ENCODE assay signal across 9 cellular contexts in genomic region chr4:87896020-87896621, GRCh38.
DNase-seq lines count a peak whose midpoint lies in the region; ATAC-seq and TF ChIP-seq lines count a peak whose summit lies in the region.
"Had no signal": no experiment of that assay in that cellular context is flagged by ENCODE, and none has a peak within 500 bp of the region (broad histone marks: within the 10 kb centered on the region; RNA-seq: fewer than 3 reads in every experiment).

No MANE protein-coding gene starts in this region.

- intact Hi-C loops in activated CD4-positive, alpha-beta T cell treated with anti-CD3 and anti-CD28 coated beads for 36 hours (cut with DNase I, micrococcal nuclease) = no loop called here

- no peak overlapping the region for H3K4me3 Mint-ChIP-seq in activated CD4-positive, alpha-beta T cell treated with anti-CD3 and anti-CD28 coated beads for 36 hours

- TF ChIP-seq CTCF in fibroblast of lung (conservative IDR thresholded peaks at IDR 0.05 in 1 of 2, IDR thresholded peaks at IDR 0.05 in 1 of 2; ENCODE audit: low read depth in 1 of 2, low read length in 2 of 2) (no peak), retinal pigment epithelial cell (conservative IDR thresholded peaks at IDR 0.05; ENCODE audit: low read depth, low read length) (no peak)

- H3K27ac ChIP-seq in SJCRH30 (no peak overlapping the region), fibroblast of lung (ENCODE audit: insufficient read depth, low read length) (no peak overlapping the region)
- H3K27ac ChIP-seq: 22Rv1 had no signal

- H4K20me1 ChIP-seq in fibroblast of lung (ENCODE audit: control insufficient read depth, extremely low read depth, insufficient read depth, low read length) = no peaks in the 10 kb centered on the region

- no peak overlapping the region for H2AFZ ChIP-seq in fibroblast of lung (ENCODE audit: low read length)

- H3K9me3 Mint-ChIP-seq in activated CD4-positive, alpha-beta T cell treated with anti-CD3 and anti-CD28 coated beads for 36 hours (ENCODE audit: low read depth) = peaks cover 9% of the 10 kb centered on the region

- H3K9ac ChIP-seq in fibroblast of lung (ENCODE audit: insufficient read depth, low read length) = no peak overlapping the region

- H3K4me2 ChIP-seq in fibroblast of lung (ENCODE audit: extremely low read depth, insufficient read depth, low read length) = no peak overlapping the region

- no peak overlapping the region for H3K4me3 ChIP-seq in SJCRH30
- no peak overlapping the region for H3K4me3 ChIP-seq in fibroblast of lung (replicated peaks in 1 of 4; ENCODE audit: control extremely low read depth in 1 of 4, insufficient read depth in 1 of 4, low read depth in 3 of 4, low read length in 4 of 4)
- peak overlapping the region; percentile 2 for H3K4me3 ChIP-seq in retinal pigment epithelial cell (ENCODE audit: low read length)

- no peaks in the 10 kb centered on the region for H3K36me3 ChIP-seq in SJCRH30
- no peaks in the 10 kb centered on the region for H3K36me3 ChIP-seq in fibroblast of lung (ENCODE audit: control insufficient read depth, insufficient read depth, low read length)

- CTCF ChIA-PET in activated CD4-positive, alpha-beta T cell treated with anti-CD3 and anti-CD28 coated beads for 36 hours (lab: Charles Lee) = no interaction called here

- H3K27ac Mint-ChIP-seq in activated CD4-positive, alpha-beta T cell treated with anti-CD3 and anti-CD28 coated beads for 36 hours = peak overlapping the region; percentile 29

- H3K4me1 ChIP-seq in SJCRH30 (no peaks in the 10 kb centered on the region), fibroblast of lung (ENCODE audit: control insufficient read depth, extremely low read depth, insufficient read depth, low read length) (no peaks in the 10 kb centered on the region)

- no peaks in the 10 kb centered on the region; the same call in 1 of the 2 replicates for H3K27me3 ChIP-seq in SJCRH30
- no peaks in the 10 kb centered on the region for H3K27me3 ChIP-seq in fibroblast of lung (ENCODE audit: control insufficient read depth, insufficient read depth, low read length)

- ATAC-seq in activated CD4-positive, alpha-beta T cell treated with anti-CD3 and anti-CD28 coated beads for 36 hours = peak; percentile 93
- ATAC-seq in HG03469 (IDR thresholded peaks at IDR 0.05; ENCODE audit: unreplicated experiment) (no peak), GM19397 (IDR thresholded peaks at IDR 0.05; ENCODE audit: unreplicated experiment) (no peak)

- peak; percentile 56 for DNase-seq in activated CD4-positive, alpha-beta T cell treated with anti-CD3 and anti-CD28 coated beads for 36 hours
- no peak for DNase-seq in activated CD4-positive, alpha-beta T cell treated with anti-CD3 and anti-CD28 coated beads, Interleukin-2, amount 50 U/mL, for 4 hours
- DNase-seq in SJCRH30 (peak; percentile 12 to 28), fibroblast of lung (ENCODE audit: low read depth in 2 of 2) (peak; percentile 60 to 93), retinal pigment epithelial cell (ENCODE audit: low read depth) (peak; percentile 39), NCI-H774 (lab: John Stamatoyannopoulos, UW) (no peak)

- H3K79me2 ChIP-seq in fibroblast of lung (ENCODE audit: control insufficient read depth, insufficient read depth, low read length) = no peaks in the 10 kb centered on the region

- H3K9me3 ChIP-seq in SJCRH30 (replicated peaks) (no peaks in the 10 kb centered on the region), fibroblast of lung (ENCODE audit: control insufficient read depth, insufficient read depth, low read depth, low read length) (no peaks in the 10 kb centered on the region)

- POLR2A ChIA-PET in activated CD4-positive, alpha-beta T cell treated with anti-CD3 and anti-CD28 coated beads for 36 hours (lab: Charles Lee) = no interaction called here

- no peaks in the 10 kb centered on the region for H3K36me3 Mint-ChIP-seq in activated CD4-positive, alpha-beta T cell treated with anti-CD3 and anti-CD28 coated beads for 36 hours (ENCODE audit: low read depth)

- peaks cover 27% of the 10 kb centered on the region for H3K27me3 Mint-ChIP-seq in activated CD4-positive, alpha-beta T cell treated with anti-CD3 and anti-CD28 coated beads for 36 hours

- peaks cover 15% of the 10 kb centered on the region for H3K4me1 Mint-ChIP-seq in activated CD4-positive, alpha-beta T cell treated with anti-CD3 and anti-CD28 coated beads for 36 hours

Comparison
In these comparisons a context has a peak if more than half of its experiments do, and no peak if none do; other contexts are left out.
1. DNase-seq: peak in activated CD4-positive, alpha-beta T cell treated with anti-CD3 and anti-CD28 coated beads for 36 hours (single experiment), SJCRH30 (2 of 2), fibroblast of lung (2 of 2) and retinal pigment epithelial cell (single experiment); none in activated CD4-positive, alpha-beta T cell treated with anti-CD3 and anti-CD28 coated beads, Interleukin-2, amount 50 U/mL, for 4 hours (0 of 2) and NCI-H774 (single experiment).